Comparison of ENCODE assay signal across 8 cellular contexts in genomic region chr9:117825609-117826347, GRCh38.
DNase-seq lines count a peak whose midpoint lies in the region; ATAC-seq and TF ChIP-seq lines count a peak whose summit lies in the region.

No MANE protein-coding gene starts in this region.

- no peaks in the 10 kb centered on the region for H3K27me3 ChIP-seq in brain microvascular endothelial cell (replicated peaks)

- in situ Hi-C loops in brain microvascular endothelial cell (cut with HindIII; ENCODE audit: low pct_ligation_motif_present, low sequenced_read_pairs) = no loop called here

- no peak overlapping the region for H3K27ac Mint-ChIP-seq in activated CD8-positive, alpha-beta T cell treated with anti-CD3 and anti-CD28 coated beads for 36 hours
- H3K27ac Mint-ChIP-seq in WTC11 = no peak overlapping the region

- no peaks in the 10 kb centered on the region for H3K9me3 Mint-ChIP-seq in activated CD8-positive, alpha-beta T cell treated with anti-CD3 and anti-CD28 coated beads for 36 hours
- H3K9me3 Mint-ChIP-seq in WTC11 = no peaks in the 10 kb centered on the region

- no peak overlapping the region for H3K4me3 ChIP-seq in brain microvascular endothelial cell (ENCODE audit: low read depth, low read length)

- peaks cover 29% of the 10 kb centered on the region for H3K27me3 Mint-ChIP-seq in activated CD8-positive, alpha-beta T cell treated with anti-CD3 and anti-CD28 coated beads for 36 hours
- H3K27me3 Mint-ChIP-seq in WTC11 (ENCODE audit: low read depth) = no peaks in the 10 kb centered on the region

- H3K4me3 Mint-ChIP-seq in activated CD8-positive, alpha-beta T cell treated with anti-CD3 and anti-CD28 coated beads for 36 hours = no peak overlapping the region
- no peak overlapping the region for H3K4me3 Mint-ChIP-seq in WTC11

- POLR2A ChIA-PET in activated CD8-positive, alpha-beta T cell treated with anti-CD3 and anti-CD28 coated beads for 36 hours (lab: Charles Lee) = no interaction called here
- POLR2A ChIA-PET in WTC11 (lab: Charles Lee) = interaction anchor here (0.7 kb wide), 1 partner anchor 673 kb away, joined by 7 read pairs; no protein-coding TSS in a partner anchor

- H3K36me3 Mint-ChIP-seq in activated CD8-positive, alpha-beta T cell treated with anti-CD3 and anti-CD28 coated beads for 36 hours (ENCODE audit: low read depth) = no peaks in the 10 kb centered on the region
- no peaks in the 10 kb centered on the region for H3K36me3 Mint-ChIP-seq in WTC11

- no peak for TF ChIP-seq CTCF in activated CD8-positive, alpha-beta T cell treated with anti-CD3 and anti-CD28 coated beads for 36 hours (IDR thresholded peaks at IDR 0.05)
- no peak for TF ChIP-seq CTCF in WTC11 (IDR thresholded peaks at IDR 0.05)
- TF ChIP-seq CTCF in brain microvascular endothelial cell (IDR thresholded peaks at IDR 0.05; ENCODE audit: low read depth, low read length, missing control alignments) = no peak

- peak; percentile 98 for ATAC-seq in GM19463 (IDR thresholded peaks at IDR 0.05; ENCODE audit: unreplicated experiment)
- peak; percentile 97 for ATAC-seq in HG03469 (IDR thresholded peaks at IDR 0.05; ENCODE audit: unreplicated experiment)
- ATAC-seq in activated CD8-positive, alpha-beta T cell treated with anti-CD3 and anti-CD28 coated beads for 36 hours = peak; percentile 90
- no peak for ATAC-seq in WTC11

- CTCF ChIA-PET in activated CD8-positive, alpha-beta T cell treated with anti-CD3 and anti-CD28 coated beads for 36 hours (lab: Charles Lee) = no interaction called here
- CTCF ChIA-PET in WTC11 (lab: Charles Lee) = interaction anchor here (0.5 kb wide), 1 partner anchor 414 kb away, joined by 4 read pairs; no protein-coding TSS in a partner anchor

- H3K27ac ChIP-seq in brain microvascular endothelial cell (no peak overlapping the region), caudate nucleus (ENCODE audit: low read depth, low read length) (no peak overlapping the region)

- intact Hi-C loops in activated CD8-positive, alpha-beta T cell treated with anti-CD3 and anti-CD28 coated beads for 36 hours (cut with micrococcal nuclease) = no loop called here

- peaks cover 27% of the 10 kb centered on the region for H3K4me1 Mint-ChIP-seq in activated CD8-positive, alpha-beta T cell treated with anti-CD3 and anti-CD28 coated beads for 36 hours (ENCODE audit: low read depth)
- peaks cover 9% of the 10 kb centered on the region for H3K4me1 Mint-ChIP-seq in WTC11

- DNase-seq in AML-193 (lab: John Stamatoyannopoulos, UW) (peak; percentile 78 to 84), WTC11 (ENCODE audit: low spot score) (no peak), brain microvascular endothelial cell (no peak), caudate nucleus (lab: John Stamatoyannopoulos, UW) (no peak)
- peak; percentile 77 for DNase-seq in activated CD8-positive, alpha-beta T cell treated with anti-CD3 and anti-CD28 coated beads for 36 hours
- peak; percentile 21 to 39 for DNase-seq in stimulated activated CD4-positive, alpha-beta T cell treated with anti-CD3 and anti-CD28 coated beads, Interleukin-2, amount 100 ng/mL, for 24 hours

- no peaks in the 10 kb centered on the region for H3K36me3 ChIP-seq in brain microvascular endothelial cell (replicated peaks)

TF ChIP-seq in WTC11, 78 proteins besides CTCF, POLR2A, EP300 and RAD21:
- no peak for TF ChIP-seq ZNF232 (CRISPR knock-in tag; IDR thresholded peaks at IDR 0.05)
- TF ChIP-seq, protein P1, sequence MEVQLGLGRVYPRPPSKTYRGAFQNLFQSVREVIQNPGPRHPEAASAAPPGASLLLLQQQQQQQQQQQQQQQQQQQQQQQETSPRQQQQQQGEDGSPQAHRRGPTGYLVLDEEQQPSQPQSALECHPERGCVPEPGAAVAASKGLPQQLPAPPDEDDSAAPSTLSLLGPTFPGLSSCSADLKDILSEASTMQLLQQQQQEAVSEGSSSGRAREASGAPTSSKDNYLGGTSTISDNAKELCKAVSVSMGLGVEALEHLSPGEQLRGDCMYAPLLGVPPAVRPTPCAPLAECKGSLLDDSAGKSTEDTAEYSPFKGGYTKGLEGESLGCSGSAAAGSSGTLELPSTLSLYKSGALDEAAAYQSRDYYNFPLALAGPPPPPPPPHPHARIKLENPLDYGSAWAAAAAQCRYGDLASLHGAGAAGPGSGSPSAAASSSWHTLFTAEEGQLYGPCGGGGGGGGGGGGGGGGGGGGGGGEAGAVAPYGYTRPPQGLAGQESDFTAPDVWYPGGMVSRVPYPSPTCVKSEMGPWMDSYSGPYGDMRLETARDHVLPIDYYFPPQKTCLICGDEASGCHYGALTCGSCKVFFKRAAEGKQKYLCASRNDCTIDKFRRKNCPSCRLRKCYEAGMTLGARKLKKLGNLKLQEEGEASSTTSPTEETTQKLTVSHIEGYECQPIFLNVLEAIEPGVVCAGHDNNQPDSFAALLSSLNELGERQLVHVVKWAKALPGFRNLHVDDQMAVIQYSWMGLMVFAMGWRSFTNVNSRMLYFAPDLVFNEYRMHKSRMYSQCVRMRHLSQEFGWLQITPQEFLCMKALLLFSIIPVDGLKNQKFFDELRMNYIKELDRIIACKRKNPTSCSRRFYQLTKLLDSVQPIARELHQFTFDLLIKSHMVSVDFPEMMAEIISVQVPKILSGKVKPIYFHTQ (CRISPR knock-in tag; IDR thresholded peaks at IDR 0.05) = no peak
- no peak for TF ChIP-seq ETV6 (CRISPR knock-in tag; IDR thresholded peaks at IDR 0.05)
- TF ChIP-seq, protein P2, sequence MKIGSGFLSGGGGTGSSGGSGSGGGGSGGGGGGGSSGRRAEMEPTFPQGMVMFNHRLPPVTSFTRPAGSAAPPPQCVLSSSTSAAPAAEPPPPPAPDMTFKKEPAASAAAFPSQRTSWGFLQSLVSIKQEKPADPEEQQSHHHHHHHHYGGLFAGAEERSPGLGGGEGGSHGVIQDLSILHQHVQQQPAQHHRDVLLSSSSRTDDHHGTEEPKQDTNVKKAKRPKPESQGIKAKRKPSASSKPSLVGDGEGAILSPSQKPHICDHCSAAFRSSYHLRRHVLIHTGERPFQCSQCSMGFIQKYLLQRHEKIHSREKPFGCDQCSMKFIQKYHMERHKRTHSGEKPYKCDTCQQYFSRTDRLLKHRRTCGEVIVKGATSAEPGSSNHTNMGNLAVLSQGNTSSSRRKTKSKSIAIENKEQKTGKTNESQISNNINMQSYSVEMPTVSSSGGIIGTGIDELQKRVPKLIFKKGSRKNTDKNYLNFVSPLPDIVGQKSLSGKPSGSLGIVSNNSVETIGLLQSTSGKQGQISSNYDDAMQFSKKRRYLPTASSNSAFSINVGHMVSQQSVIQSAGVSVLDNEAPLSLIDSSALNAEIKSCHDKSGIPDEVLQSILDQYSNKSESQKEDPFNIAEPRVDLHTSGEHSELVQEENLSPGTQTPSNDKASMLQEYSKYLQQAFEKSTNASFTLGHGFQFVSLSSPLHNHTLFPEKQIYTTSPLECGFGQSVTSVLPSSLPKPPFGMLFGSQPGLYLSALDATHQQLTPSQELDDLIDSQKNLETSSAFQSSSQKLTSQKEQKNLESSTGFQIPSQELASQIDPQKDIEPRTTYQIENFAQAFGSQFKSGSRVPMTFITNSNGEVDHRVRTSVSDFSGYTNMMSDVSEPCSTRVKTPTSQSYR (CRISPR knock-in tag; IDR thresholded peaks at IDR 0.05) = no peak
- TF ChIP-seq SP1 (CRISPR knock-in tag; conservative IDR thresholded peaks at IDR 0.05) = no peak
- TF ChIP-seq TP53 (CRISPR knock-in tag; IDR thresholded peaks at IDR 0.05) = no peak
- TF ChIP-seq, protein P3, sequence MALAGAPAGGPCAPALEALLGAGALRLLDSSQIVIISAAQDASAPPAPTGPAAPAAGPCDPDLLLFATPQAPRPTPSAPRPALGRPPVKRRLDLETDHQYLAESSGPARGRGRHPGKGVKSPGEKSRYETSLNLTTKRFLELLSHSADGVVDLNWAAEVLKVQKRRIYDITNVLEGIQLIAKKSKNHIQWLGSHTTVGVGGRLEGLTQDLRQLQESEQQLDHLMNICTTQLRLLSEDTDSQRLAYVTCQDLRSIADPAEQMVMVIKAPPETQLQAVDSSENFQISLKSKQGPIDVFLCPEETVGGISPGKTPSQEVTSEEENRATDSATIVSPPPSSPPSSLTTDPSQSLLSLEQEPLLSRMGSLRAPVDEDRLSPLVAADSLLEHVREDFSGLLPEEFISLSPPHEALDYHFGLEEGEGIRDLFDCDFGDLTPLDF (CRISPR knock-in tag; IDR thresholded peaks at IDR 0.05) = no peak
- TF ChIP-seq ZNF671 (CRISPR knock-in tag; IDR thresholded peaks at IDR 0.05) = no peak
- TF ChIP-seq RORB (CRISPR knock-in tag; IDR thresholded peaks at IDR 0.05) = no peak

Comparison
In these comparisons a context has a peak if more than half of its experiments do, and no peak if none do; other contexts are left out.
1. DNase-seq: peak in AML-193 (2 of 2), activated CD8-positive, alpha-beta T cell treated with anti-CD3 and anti-CD28 coated beads for 36 hours (single experiment) and stimulated activated CD4-positive, alpha-beta T cell treated with anti-CD3 and anti-CD28 coated beads, Interleukin-2, amount 100 ng/mL, for 24 hours (2 of 2); none in WTC11 (single experiment), brain microvascular endothelial cell (single experiment) and caudate nucleus (0 of 61).